ENCODE assay signal across 1 cellular context in the genomic region with DNA sequence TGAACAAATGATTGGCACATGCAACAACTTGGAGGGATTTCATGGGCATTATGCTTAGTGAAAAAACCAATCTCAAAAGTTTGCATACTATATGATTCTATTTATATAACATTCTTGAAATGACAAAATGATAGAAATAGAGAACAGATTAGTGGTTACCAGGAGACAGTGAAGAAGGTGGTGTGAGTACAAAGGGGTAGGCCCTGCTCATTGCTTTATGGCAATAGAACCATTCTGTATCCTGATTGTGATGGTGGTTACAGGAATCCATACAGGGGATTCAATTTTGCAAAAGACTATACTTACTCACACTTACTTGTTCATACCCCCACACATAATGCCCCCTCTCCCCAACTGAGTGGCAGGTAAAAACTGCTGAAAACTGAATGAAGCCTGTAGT.
A peak's percentile ranks its signal among the peaks of the same experiment; 100 is the strongest.
TF ChIP-seq lines count a peak whose summit lies in the region.

No MANE protein-coding gene starts in this region.

TF ChIP-seq in GM12878, 131 proteins besides CTCF, POLR2A, EP300 and RAD21:
- no peak for TF ChIP-seq POU2F2 (IDR thresholded peaks at IDR 0.05; ENCODE audit: borderline replicate concordance, low read depth, low read length)
- TF ChIP-seq SMAD5 (IDR thresholded peaks at IDR 0.05; ENCODE audit: low read depth), result no peak
- 0 out of 2 replicates have a peak, but pooled peaks have one; percentile 10 for TF ChIP-seq RUNX3 (IDR thresholded peaks at IDR 0.05; ENCODE audit: low read length)
- TF ChIP-seq, protein P1, sequence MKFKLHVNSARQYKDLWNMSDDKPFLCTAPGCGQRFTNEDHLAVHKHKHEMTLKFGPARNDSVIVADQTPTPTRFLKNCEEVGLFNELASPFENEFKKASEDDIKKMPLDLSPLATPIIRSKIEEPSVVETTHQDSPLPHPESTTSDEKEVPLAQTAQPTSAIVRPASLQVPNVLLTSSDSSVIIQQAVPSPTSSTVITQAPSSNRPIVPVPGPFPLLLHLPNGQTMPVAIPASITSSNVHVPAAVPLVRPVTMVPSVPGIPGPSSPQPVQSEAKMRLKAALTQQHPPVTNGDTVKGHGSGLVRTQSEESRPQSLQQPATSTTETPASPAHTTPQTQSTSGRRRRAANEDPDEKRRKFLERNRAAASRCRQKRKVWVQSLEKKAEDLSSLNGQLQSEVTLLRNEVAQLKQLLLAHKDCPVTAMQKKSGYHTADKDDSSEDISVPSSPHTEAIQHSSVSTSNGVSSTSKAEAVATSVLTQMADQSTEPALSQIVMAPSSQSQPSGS (IDR thresholded peaks at IDR 0.05; ENCODE audit: low read length), result no peak
